ENCODE assay signal across 1 cellular context in genomic region chr7:451255-452229, GRCh38.
TF ChIP-seq lines count a peak whose summit lies in the region.

No MANE protein-coding gene starts in this region.

TF ChIP-seq in GM12878, 131 proteins besides CTCF, POLR2A, EP300 and RAD21 (continued from another document):
- no peak for TF ChIP-seq ZNF592 (IDR thresholded peaks at IDR 0.05)
- no peak for TF ChIP-seq RELB (IDR thresholded peaks at IDR 0.05; ENCODE audit: low read depth)
- TF ChIP-seq SREBF1 (IDR thresholded peaks at IDR 0.05; ENCODE audit: low read length): no peak
- no peak for TF ChIP-seq PRDM15 (CRISPR knock-in tag; IDR thresholded peaks at IDR 0.05)
- TF ChIP-seq BCLAF1 (IDR thresholded peaks at IDR 0.05): no peak
- no peak for TF ChIP-seq TBL1XR1 (IDR thresholded peaks at IDR 0.05; ENCODE audit: low read depth, low read length)
- TF ChIP-seq LARP7 (IDR thresholded peaks at IDR 0.05): no peak
- no peak for TF ChIP-seq ETV6 (conservative IDR thresholded peaks at IDR 0.05 in 1 of 2, IDR thresholded peaks at IDR 0.05 in 1 of 2; ENCODE audit: borderline replicate concordance in 1 of 2, low read depth in 1 of 2)
- TF ChIP-seq EZH2 (IDR thresholded peaks at IDR 0.05; ENCODE audit: borderline replicate concordance, control insufficient read depth, low read depth, low read length): no peak
- TF ChIP-seq BHLHE40 (IDR thresholded peaks at IDR 0.05; ENCODE audit: borderline replicate concordance in 1 of 2, low read depth in 2 of 2, low read length in 1 of 2): peak in 1 of 2 experiments; percentile 26; a peak in 1 of 4 replicates
- no peak for TF ChIP-seq BMI1 (IDR thresholded peaks at IDR 0.05; ENCODE audit: borderline replicate concordance)
- TF ChIP-seq KLF5 (IDR thresholded peaks at IDR 0.05; ENCODE audit: partially characterized antibody): no peak
- no peak for TF ChIP-seq NRF1 (conservative IDR thresholded peaks at IDR 0.05; ENCODE audit: low read depth, low read length)
- TF ChIP-seq RFX5 (IDR thresholded peaks at IDR 0.05; ENCODE audit: low read depth, low read length): no peak
TF ChIP-seq in GM12878: peak in this region for 10.
